In genomic region chr1:66356605-66357004, GRCh38 we compare ENCODE assay signal across 15 cellular contexts.
DNase-seq lines count a peak whose midpoint lies in the region; ATAC-seq and FAIRE-seq lines count a peak whose summit lies in the region.
"Had no signal": no experiment of that assay in that cellular context is flagged by ENCODE, and none has a peak within 500 bp of the region (broad histone marks: within the 10 kb centered on the region; RNA-seq: fewer than 3 reads in every experiment).

No MANE protein-coding gene starts in this region.

- H3K4me1 ChIP-seq in iPS-18a (ENCODE audit: control insufficient read depth, low read depth, low read length) (peaks cover 53% of the 10 kb centered on the region), small intestine (ENCODE audit: control insufficient read depth in 2 of 2, insufficient read depth in 1 of 2, low read depth in 1 of 2, low read length in 1 of 2) (no peaks in the 10 kb centered on the region)

- peak; percentile 28 for DNase-seq in NCI-H2227 (lab: John Stamatoyannopoulos, UW; ENCODE audit: unreplicated experiment)
- DNase-seq in NCI-H2227 treated with DMSO at 0.1 percent for 48 hours (lab: John Stamatoyannopoulos, UW): no peak
- peak; percentile 60 for DNase-seq in pons (ENCODE audit: low spot score)
- DNase-seq in small intestine: no peak
- DNase-seq in activated effector memory CD4-positive, alpha-beta T cell treated with Interleukin-2 at 50 U/mL for 16 hours: no peak
- DNase-seq: activated T-cell treated with anti-CD3 and anti-CD28 coated beads, Interleukin-2, amount 50 U/mL, for 24 hours; NCI-H1436; nephron progenitor cell had no signal

- peak overlapping the region; percentile 20 for H3K27ac Mint-ChIP-seq in activated T-helper 17 cell treated with anti-CD3 and anti-CD28 coated beads, Interleukin-2, amount 50 U/mL, for 72 hours
- H3K27ac Mint-ChIP-seq: nephron progenitor cell had no signal

- H3K4me3 Mint-ChIP-seq in activated T-helper 17 cell treated with anti-CD3 and anti-CD28 coated beads, Interleukin-2, amount 50 U/mL, for 72 hours: peak overlapping the region; percentile 78
- H3K4me3 Mint-ChIP-seq: activated T-cell treated with anti-CD3 and anti-CD28 coated beads, Interleukin-2, amount 50 U/mL, for 24 hours; nephron progenitor cell had no signal

- 60 to 77% (median 67%) methylated on average over 2 of the region's 2 CpGs for WGBS in small intestine, 3 donors

- peak overlapping the region; percentile 24 for H3K27ac ChIP-seq in iPS-18a (ENCODE audit: low read length)
- H3K27ac ChIP-seq in small intestine (ENCODE audit: low read depth in 1 of 2, low read length in 1 of 2): no peak overlapping the region
- H3K27ac ChIP-seq: 22Rv1, breast epithelium, RWPE1, tibial nerve had no signal

- no peak for FAIRE-seq in small intestine (lab: Jason Lieb, UNC)

- peaks cover 100% of the 10 kb centered on the region for H3K36me3 Mint-ChIP-seq in activated T-helper 17 cell treated with anti-CD3 and anti-CD28 coated beads, Interleukin-2, amount 50 U/mL, for 72 hours (ENCODE audit: low read depth)

- H3K9me3 Mint-ChIP-seq in activated T-helper 17 cell treated with anti-CD3 and anti-CD28 coated beads, Interleukin-2, amount 50 U/mL, for 72 hours: peaks cover 5% of the 10 kb centered on the region
- H3K9me3 Mint-ChIP-seq: activated T-cell treated with anti-CD3 and anti-CD28 coated beads, Interleukin-2, amount 50 U/mL, for 24 hours; nephron progenitor cell had no signal

- H3K27me3 Mint-ChIP-seq in activated T-helper 17 cell treated with anti-CD3 and anti-CD28 coated beads, Interleukin-2, amount 50 U/mL, for 72 hours: no peaks in the 10 kb centered on the region
- H3K27me3 Mint-ChIP-seq: activated T-cell treated with anti-CD3 and anti-CD28 coated beads, Interleukin-2, amount 50 U/mL, for 24 hours had no signal

- no peak for ATAC-seq in activated T-helper 17 cell treated with anti-CD3 and anti-CD28 coated beads, Interleukin-2, amount 50 U/mL, for 72 hours (replicated peaks)
- no peak for ATAC-seq in GM21825 (IDR thresholded peaks at IDR 0.05; ENCODE audit: unreplicated experiment)

- H3K36me3 ChIP-seq in iPS-18a (ENCODE audit: control insufficient read depth, low read depth, low read length): no peaks in the 10 kb centered on the region
- no peaks in the 10 kb centered on the region for H3K36me3 ChIP-seq in small intestine (ENCODE audit: control insufficient read depth in 2 of 2, insufficient read depth in 2 of 2, low read length in 2 of 2)
- H3K36me3 ChIP-seq: breast epithelium, tibial nerve had no signal

- H3K4me3 ChIP-seq in iPS-18a (ENCODE audit: low read length) (peak overlapping the region; percentile 7), small intestine (ENCODE audit: low read depth in 1 of 2, low read length in 2 of 2) (no peak overlapping the region)
- H3K4me3 ChIP-seq: breast epithelium, tibial nerve had no signal

- peak overlapping the region; percentile 26 for H3K9ac ChIP-seq in iPS-18a (ENCODE audit: low read length)

- H3K27me3 ChIP-seq in iPS-18a (ENCODE audit: control insufficient read depth, insufficient read depth, low read length) (no peaks in the 10 kb centered on the region), small intestine (ENCODE audit: control insufficient read depth in 2 of 2, insufficient read depth in 2 of 2, low read length in 2 of 2) (no peaks in the 10 kb centered on the region)
- H3K27me3 ChIP-seq: breast epithelium, tibial nerve had no signal

- H3K4me1 Mint-ChIP-seq in activated T-helper 17 cell treated with anti-CD3 and anti-CD28 coated beads, Interleukin-2, amount 50 U/mL, for 72 hours: peaks cover 80% of the 10 kb centered on the region

- H3K9me3 ChIP-seq in iPS-18a (ENCODE audit: control insufficient read depth, low read depth, low read length): no peaks in the 10 kb centered on the region
- no peaks in the 10 kb centered on the region for H3K9me3 ChIP-seq in small intestine (ENCODE audit: control insufficient read depth, low read depth)
- H3K9me3 ChIP-seq: breast epithelium, tibial nerve had no signal

Comparison
In these comparisons a context has a peak if more than half of its experiments do, and no peak if none do; other contexts are left out.
1. DNase-seq: peak in NCI-H2227 (single experiment) and pons (single experiment); none in NCI-H2227 treated with DMSO at 0.1 percent for 48 hours (single experiment), small intestine (single experiment) and activated effector memory CD4-positive, alpha-beta T cell treated with Interleukin-2 at 50 U/mL for 16 hours (single experiment).